ENCODE assay signal across 8 cellular contexts in the genomic region with DNA sequence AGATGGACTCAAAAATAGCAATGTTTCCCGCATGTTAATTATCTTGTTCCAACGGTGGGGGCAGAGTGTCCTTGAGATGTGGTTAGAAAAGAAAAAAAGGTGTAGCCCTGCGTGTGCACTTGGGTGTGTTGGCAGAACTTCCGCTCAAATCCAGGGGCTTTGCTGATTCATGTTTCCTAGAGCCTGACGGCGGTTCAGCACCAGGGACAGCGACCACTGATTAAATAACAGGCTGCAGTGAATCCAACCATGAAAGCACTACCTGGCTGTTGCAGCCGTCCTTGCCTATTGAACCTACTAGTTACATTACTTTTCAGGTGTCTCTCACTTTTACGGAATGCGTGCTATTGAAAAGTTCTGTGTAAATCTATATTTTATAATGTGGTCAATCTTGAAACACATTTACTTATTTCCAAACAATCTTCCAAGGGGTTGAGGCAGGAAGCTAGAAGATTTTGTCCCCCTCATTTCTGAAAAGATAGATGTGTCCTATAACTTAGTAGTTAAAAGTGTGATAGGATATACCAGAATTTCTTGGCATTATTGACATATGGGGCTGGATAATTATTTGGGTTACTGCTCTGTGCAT.
DNase-seq lines count a peak whose midpoint lies in the region; ATAC-seq, FAIRE-seq and TF ChIP-seq lines count a peak whose summit lies in the region.

No MANE protein-coding gene starts in this region.

- H3K9me3 Mint-ChIP-seq in activated naive CD8-positive, alpha-beta T cell treated with anti-CD3 and anti-CD28 coated beads for 36 hours, result peaks cover 2% of the 10 kb centered on the region

- H3K4me3 ChIP-seq in kidney (ENCODE audit: low read length in 2 of 2), result no peak overlapping the region

- DNase-seq in EH (ENCODE audit: low read depth) (peak; percentile 37), LHCN-M2 (ENCODE audit: low read depth) (peak; percentile 6), kidney (peak; percentile 76), middle frontal gyrus (ENCODE audit: extremely low spot score, low spot score) (no peak)
- DNase-seq in activated naive CD8-positive, alpha-beta T cell treated with anti-CD3 and anti-CD28 coated beads for 36 hours, result peak; percentile 7
- DNase-seq in stimulated activated naive CD4-positive, alpha-beta T cell treated with Interleukin-2 at 50 U/mL for 16 hours (lab: John Stamatoyannopoulos, UW), result no peak

- no peaks in the 10 kb centered on the region for H3K4me1 ChIP-seq in kidney (ENCODE audit: control insufficient read depth in 1 of 2, insufficient read depth in 1 of 2, low read depth in 1 of 2, low read length in 2 of 2)

- no peaks in the 10 kb centered on the region for H3K9me3 ChIP-seq in kidney (ENCODE audit: control insufficient read depth in 1 of 2, low read length in 2 of 2)

- no peak overlapping the region for H3K4me3 Mint-ChIP-seq in activated naive CD8-positive, alpha-beta T cell treated with anti-CD3 and anti-CD28 coated beads for 36 hours

- no peak overlapping the region for H3K27ac Mint-ChIP-seq in activated naive CD8-positive, alpha-beta T cell treated with anti-CD3 and anti-CD28 coated beads for 36 hours

- ATAC-seq in HG02938 (IDR thresholded peaks at IDR 0.05; ENCODE audit: unreplicated experiment) (no peak), GM21786 (IDR thresholded peaks at IDR 0.05; ENCODE audit: unreplicated experiment) (no peak)

- FAIRE-seq in kidney (lab: Jason Lieb, UNC), result no peak

- H3K27me3 Mint-ChIP-seq in activated naive CD8-positive, alpha-beta T cell treated with anti-CD3 and anti-CD28 coated beads for 36 hours, result peaks cover 5% of the 10 kb centered on the region

- H3K36me3 ChIP-seq in kidney (ENCODE audit: control insufficient read depth in 1 of 2, insufficient read depth in 2 of 2, low read length in 2 of 2), result no peaks in the 10 kb centered on the region

- TF ChIP-seq CTCF in kidney (IDR thresholded peaks at IDR 0.05; ENCODE audit: borderline replicate concordance, extremely low read depth, insufficient read depth), result no peak

- H3K27ac ChIP-seq in kidney (ENCODE audit: low read depth in 2 of 2, low read length in 2 of 2), result no peak overlapping the region

- intact Hi-C loops in kidney (cut with DNase I), result no loop called here

- H3K9ac ChIP-seq in kidney (ENCODE audit: low read length in 2 of 2), result no peak overlapping the region

- H3K36me3 Mint-ChIP-seq in activated naive CD8-positive, alpha-beta T cell treated with anti-CD3 and anti-CD28 coated beads for 36 hours, result no peaks in the 10 kb centered on the region

- no peaks in the 10 kb centered on the region for H3K4me1 Mint-ChIP-seq in activated naive CD8-positive, alpha-beta T cell treated with anti-CD3 and anti-CD28 coated beads for 36 hours

Comparison
In these comparisons a context has a peak if more than half of its experiments do, and no peak if none do; other contexts are left out.
1. DNase-seq: peak in EH (single experiment), LHCN-M2 (single experiment), activated naive CD8-positive, alpha-beta T cell treated with anti-CD3 and anti-CD28 coated beads for 36 hours (single experiment) and kidney (single experiment); none in middle frontal gyrus (single experiment) and stimulated activated naive CD4-positive, alpha-beta T cell treated with Interleukin-2 at 50 U/mL for 16 hours (single experiment).